Comparison of ENCODE assay signal across 22 cellular contexts in the genomic region with DNA sequence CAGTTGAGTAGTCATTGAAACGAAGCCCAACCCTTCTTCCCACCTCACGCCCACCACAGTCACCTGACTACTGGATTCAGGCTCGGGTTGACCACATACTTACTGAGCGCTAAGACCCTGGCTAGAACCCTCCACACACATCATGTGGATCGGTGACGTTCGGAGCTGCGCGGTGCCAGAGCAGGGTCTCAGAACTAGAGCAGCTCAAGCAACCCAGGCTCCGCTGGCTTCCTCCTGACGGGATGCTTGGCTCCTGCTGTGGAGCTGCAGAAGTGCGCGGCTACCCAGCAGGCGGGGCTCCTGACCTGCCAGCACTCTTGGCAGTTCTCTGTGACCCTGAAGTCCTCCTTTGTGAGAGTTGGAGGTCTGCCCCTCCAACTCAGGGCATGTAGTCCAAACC.
A peak's percentile ranks its signal among the peaks of the same experiment; 100 is the strongest.
DNase-seq lines count a peak whose midpoint lies in the region; ATAC-seq and TF ChIP-seq lines count a peak whose summit lies in the region.
"Had no signal": no experiment of that assay in that cellular context is flagged by ENCODE, and none has a peak within 500 bp of the region (broad histone marks: within the 10 kb centered on the region; RNA-seq: fewer than 3 reads in every experiment).

No MANE protein-coding gene starts in this region.

- no peak overlapping the region for H2BK120ac ChIP-seq in mesenchymal stem cell (ENCODE audit: low read depth, low read length)

- no peaks in the 10 kb centered on the region for H3K9me3 Mint-ChIP-seq in progenitor cell of endocrine pancreas (ENCODE audit: low read depth)
- no peaks in the 10 kb centered on the region for H3K9me3 Mint-ChIP-seq in activated naive CD4-positive, alpha-beta T cell treated with anti-CD3 and anti-CD28 coated beads, Interleukin-2, amount 10 ng/mL, durations not matched to agents 7 days and 5 days
- H3K9me3 Mint-ChIP-seq: H9 had no signal

- peak overlapping the region; percentile 35 for H2BK15ac ChIP-seq in mesenchymal stem cell (ENCODE audit: low read depth, poor library complexity, severe bottlenecking)

- H3K4me3 ChIP-seq in SK-N-SH (ENCODE audit: low read depth in 2 of 2, low read length in 1 of 2) = no peak overlapping the region
- no peak overlapping the region for H3K4me3 ChIP-seq in colonic mucosa
- H3K4me3 ChIP-seq in mesenchymal stem cell (ENCODE audit: insufficient read depth in 1 of 2, low read depth in 1 of 2, low read length in 2 of 2) = no peak overlapping the region

- H3K4me3 Mint-ChIP-seq in progenitor cell of endocrine pancreas (ENCODE audit: low read depth) = no peak overlapping the region
- no peak overlapping the region for H3K4me3 Mint-ChIP-seq in activated naive CD4-positive, alpha-beta T cell treated with anti-CD3 and anti-CD28 coated beads, Interleukin-2, amount 10 ng/mL, durations not matched to agents 7 days and 5 days
- H3K4me3 Mint-ChIP-seq: H9 had no signal

- H3K4ac ChIP-seq in mesenchymal stem cell (ENCODE audit: low read depth in 1 of 2, low read length in 2 of 2) = no peak overlapping the region

- peak overlapping the region; percentile 54 for H4K91ac ChIP-seq in mesenchymal stem cell (ENCODE audit: low read length)

- H3K4me2 ChIP-seq in SK-N-SH (no peak overlapping the region), mesenchymal stem cell (ENCODE audit: low read length, poor library complexity, severe bottlenecking) (no peak overlapping the region)

- no peak for TF ChIP-seq RAD21 in SK-N-SH (IDR thresholded peaks at IDR 0.05; ENCODE audit: low read length)

- H3K79me1 ChIP-seq in mesenchymal stem cell (replicated peaks; ENCODE audit: low read length, poor library complexity, severe bottlenecking) = no peaks in the 10 kb centered on the region

- no peaks in the 10 kb centered on the region for H3K27me3 ChIP-seq in SK-N-SH (ENCODE audit: insufficient read depth)
- H3K27me3 ChIP-seq in colonic mucosa = no peaks in the 10 kb centered on the region
- no peaks in the 10 kb centered on the region for H3K27me3 ChIP-seq in mesenchymal stem cell (ENCODE audit: control insufficient read depth in 1 of 2, insufficient read depth in 1 of 2, low read length in 2 of 2)
- H3K27me3 ChIP-seq: BE2C had no signal

- CTCF ChIA-PET in SK-N-SH (lab: Yijun Ruan, JAX) = interaction anchor here (1.3 kb wide), 1 partner anchor 16 kb away, joined by 3 read pairs; no protein-coding TSS in a partner anchor
- CTCF ChIA-PET in activated naive CD4-positive, alpha-beta T cell treated with anti-CD3 and anti-CD28 coated beads, Interleukin-2, amount 10 ng/mL, durations not matched to agents 7 days and 5 days (lab: Charles Lee) = no interaction called here

- peaks cover 18% of the 10 kb centered on the region for H3K27me3 Mint-ChIP-seq in progenitor cell of endocrine pancreas
- peaks cover 34% of the 10 kb centered on the region for H3K27me3 Mint-ChIP-seq in activated naive CD4-positive, alpha-beta T cell treated with anti-CD3 and anti-CD28 coated beads, Interleukin-2, amount 10 ng/mL, durations not matched to agents 7 days and 5 days

- TF ChIP-seq EP300 in SK-N-SH (IDR thresholded peaks at IDR 0.05; ENCODE audit: borderline replicate concordance in 1 of 2, low read depth in 1 of 2, low read length in 1 of 2) = no peak

- H3K36me3 ChIP-seq in SK-N-SH (replicated peaks in 1 of 2; ENCODE audit: control insufficient read depth in 1 of 2, insufficient read depth in 2 of 2, low read length in 1 of 2) (no peaks in the 10 kb centered on the region), colonic mucosa (no peaks in the 10 kb centered on the region), mesenchymal stem cell (ENCODE audit: control insufficient read depth in 1 of 2, insufficient read depth in 2 of 2, low read depth in 1 of 2, low read length in 2 of 2) (no peaks in the 10 kb centered on the region)
- H3K36me3 ChIP-seq: BE2C had no signal

- H3K4me1 Mint-ChIP-seq in progenitor cell of endocrine pancreas (ENCODE audit: low read depth) = peaks cover under 1% of the 10 kb centered on the region
- H3K4me1 Mint-ChIP-seq in activated naive CD4-positive, alpha-beta T cell treated with anti-CD3 and anti-CD28 coated beads, Interleukin-2, amount 10 ng/mL, durations not matched to agents 7 days and 5 days = no peaks in the 10 kb centered on the region

- H3K27ac Mint-ChIP-seq in progenitor cell of endocrine pancreas = peak overlapping the region; percentile 2
- H3K27ac Mint-ChIP-seq in activated naive CD4-positive, alpha-beta T cell treated with anti-CD3 and anti-CD28 coated beads, Interleukin-2, amount 10 ng/mL, durations not matched to agents 7 days and 5 days = no peak overlapping the region

- peak overlapping the region; percentile 27 for H4K8ac ChIP-seq in mesenchymal stem cell (ENCODE audit: low read length)

- no peak overlapping the region for H3K9ac ChIP-seq in SK-N-SH
- H3K9ac ChIP-seq in colonic mucosa (ENCODE audit: low read depth in 2 of 2, low read length in 2 of 2) = no peak overlapping the region
- H3K9ac ChIP-seq in mesenchymal stem cell (ENCODE audit: low read length) = no peak overlapping the region

- H2AK5ac ChIP-seq in mesenchymal stem cell (ENCODE audit: low read length, severe bottlenecking) = no peak overlapping the region

- H3K79me2 ChIP-seq in SK-N-SH (ENCODE audit: insufficient read depth) = no peaks in the 10 kb centered on the region

- ATAC-seq in SK-N-SH treated with all-trans-retinoic acid at 6 μM for 48 hours (no peak), GM21360 (IDR thresholded peaks at IDR 0.05; ENCODE audit: unreplicated experiment) (no peak)
- ATAC-seq: HepG2, PC-3 had no signal

- POLR2A ChIA-PET in SK-N-SH (lab: Yijun Ruan, JAX) = no interaction called here

- H3K27ac ChIP-seq in SK-N-SH (ENCODE audit: low read depth in 2 of 2, low read length in 1 of 2) (no peak overlapping the region), colonic mucosa (no peak overlapping the region), mesenchymal stem cell (ENCODE audit: low read length, poor library complexity, severe bottlenecking) (no peak overlapping the region)
- H3K27ac ChIP-seq: 22Rv1 had no signal

- no peak overlapping the region for H2AFZ ChIP-seq in SK-N-SH (ENCODE audit: low read depth)
- no peak overlapping the region for H2AFZ ChIP-seq in mesenchymal stem cell (ENCODE audit: low read depth, low read length)

- H3K9me2 ChIP-seq in SK-N-SH = no peaks in the 10 kb centered on the region

- H4K20me1 ChIP-seq in SK-N-SH (ENCODE audit: insufficient read depth) = no peaks in the 10 kb centered on the region

- H3K18ac ChIP-seq in mesenchymal stem cell (ENCODE audit: low read depth in 1 of 2, low read length in 2 of 2) = no peak overlapping the region

- H3K4me1 ChIP-seq in SK-N-SH (ENCODE audit: control insufficient read depth in 1 of 2, insufficient read depth in 2 of 2, low read depth in 1 of 2, low read length in 1 of 2) (peaks cover 0 to 7% of the 10 kb centered on the region in 2 experiments; a peak in 2 of 4 replicates), colonic mucosa (no peaks in the 10 kb centered on the region), mesenchymal stem cell (ENCODE audit: control insufficient read depth, insufficient read depth, low read depth, low read length) (peaks cover 29% of the 10 kb centered on the region)
- H3K4me1 ChIP-seq: BE2C had no signal

- H3F3A ChIP-seq in SK-N-SH (replicated peaks; ENCODE audit: insufficient read depth) = peaks cover 22% of the 10 kb centered on the region

- TF ChIP-seq CTCF in SK-N-SH (IDR thresholded peaks at IDR 0.05) = no peak
- no peak for TF ChIP-seq CTCF in colonic mucosa (IDR thresholded peaks at IDR 0.05)
- no peak for TF ChIP-seq CTCF in progenitor cell of endocrine pancreas (IDR thresholded peaks at IDR 0.05; ENCODE audit: unreplicated experiment)

- DNase-seq in SK-N-SH (peak; percentile 18), colonic mucosa (peak; percentile 14), mesenchymal stem cell (no peak), progenitor cell of endocrine pancreas (ENCODE audit: low spot score, unreplicated experiment) (no peak), NCI-H446 treated with DMSO at 0.1 percent for 48 hours (lab: John Stamatoyannopoulos, UW) (no peak)
- DNase-seq in activated naive CD4-positive, alpha-beta T cell treated with anti-CD3 and anti-CD28 coated beads, Interleukin-2, amount 10 ng/mL, durations not matched to agents 7 days and 5 days = no peak
- DNase-seq: BE2C, DMS153, H9, KBM-7, NCI-H1105, NCI-H1436 treated with DMSO at 0.1 percent for 48 hours, NCI-H187 treated with DMSO at 0.1 percent for 48 hours, NCI-H2171 treated with DMSO at 0.1 percent for 48 hours, NCI-H345, NCI-H524 treated with DMSO at 0.1 percent for 48 hours, NCI-H774, PC-3 had no signal

- H3K23ac ChIP-seq in mesenchymal stem cell (ENCODE audit: low read length in 2 of 2) = no peak overlapping the region

- H2BK12ac ChIP-seq in mesenchymal stem cell (ENCODE audit: low read length in 2 of 2) = peak overlapping the region; percentile 4 to 59

- no peak overlapping the region for H2BK5ac ChIP-seq in mesenchymal stem cell (ENCODE audit: low read depth, low read length, poor library complexity, severe bottlenecking)

- intact Hi-C loops in colonic mucosa (cut with DNase I) = no loop called here

- H3K9me3 ChIP-seq in SK-N-SH = no peaks in the 10 kb centered on the region
- no peaks in the 10 kb centered on the region for H3K9me3 ChIP-seq in colonic mucosa
- H3K9me3 ChIP-seq in mesenchymal stem cell (ENCODE audit: control insufficient read depth, low read length) = no peaks in the 10 kb centered on the region
- H3K9me3 ChIP-seq: BE2C had no signal

- WGBS in SK-N-SH (ENCODE audit: low lambda C conversion rate) = 97% methylated on average over 13 of the region's 14 CpGs
- 97% methylated on average over 14 of the region's 14 CpGs for WGBS in mesenchymal stem cell

- H3K14ac ChIP-seq in mesenchymal stem cell (ENCODE audit: low read length in 2 of 2) = no peak overlapping the region

- no peaks in the 10 kb centered on the region for H3K36me3 Mint-ChIP-seq in progenitor cell of endocrine pancreas (ENCODE audit: insufficient read depth)
- H3K36me3 Mint-ChIP-seq in activated naive CD4-positive, alpha-beta T cell treated with anti-CD3 and anti-CD28 coated beads, Interleukin-2, amount 10 ng/mL, durations not matched to agents 7 days and 5 days = no peaks in the 10 kb centered on the region

TF ChIP-seq in SK-N-SH, 30 proteins besides CTCF, POLR2A, EP300 and RAD21 (continues in another document):
- no peak for TF ChIP-seq NRF1 (IDR thresholded peaks at IDR 0.05; ENCODE audit: low read depth, low read length)
- no peak for TF ChIP-seq RXRA (IDR thresholded peaks at IDR 0.05; ENCODE audit: borderline replicate concordance, low read depth)
- no peak for TF ChIP-seq SIN3A (IDR thresholded peaks at IDR 0.05; ENCODE audit: borderline replicate concordance, low read depth, low read length)
- no peak for TF ChIP-seq TAF1 (IDR thresholded peaks at IDR 0.05; ENCODE audit: borderline replicate concordance, low read depth, low read length)

Comparison
In these comparisons a context has a peak if more than half of its experiments do, and no peak if none do; other contexts are left out.
1. DNase-seq: peak in SK-N-SH (single experiment) and colonic mucosa (single experiment); none in mesenchymal stem cell (single experiment), progenitor cell of endocrine pancreas (single experiment), activated naive CD4-positive, alpha-beta T cell treated with anti-CD3 and anti-CD28 coated beads, Interleukin-2, amount 10 ng/mL, durations not matched to agents 7 days and 5 days (single experiment) and NCI-H446 treated with DMSO at 0.1 percent for 48 hours (single experiment).